ENCODE assay signal across 14 cellular contexts in genomic region chr2:200828572-200829257, GRCh38. TPM values are rescaled to one million over a fixed set of nuclear protein-coding genes. Genes with fewer than 3 reads are reported as not detected.
DNase-seq lines count a peak whose midpoint lies in the region; ATAC-seq lines count a peak whose summit lies in the region.
"Had no signal": no experiment of that assay in that cellular context is flagged by ENCODE, and none has a peak within 500 bp of the region (broad histone marks: within the 10 kb centered on the region; RNA-seq: fewer than 3 reads in every experiment).

No MANE protein-coding gene starts in this region.

- no peaks in the 10 kb centered on the region for H3K27me3 Mint-ChIP-seq in stimulated activated naive CD8-positive, alpha-beta T cell treated with anti-CD3 and anti-CD28 coated beads, Interleukin-15, amount 100 ng/mL, for 72 hours
- no peaks in the 10 kb centered on the region for H3K27me3 Mint-ChIP-seq in T-helper 17 cell

- H3K4me3 Mint-ChIP-seq in stimulated activated naive CD8-positive, alpha-beta T cell treated with anti-CD3 and anti-CD28 coated beads, Interleukin-15, amount 100 ng/mL, for 72 hours, result no peak overlapping the region
- no peak overlapping the region for H3K4me3 Mint-ChIP-seq in T-helper 17 cell
- H3K4me3 Mint-ChIP-seq: GM23338 had no signal

- peak; percentile 30 for ATAC-seq in stimulated activated naive CD8-positive, alpha-beta T cell treated with anti-CD3 and anti-CD28 coated beads, Interleukin-15, amount 100 ng/mL, for 72 hours
- no peak for ATAC-seq in stimulated activated naive CD8-positive, alpha-beta T cell treated with anti-CD3 and anti-CD28 coated beads, Interleukin-15, Interleukin-2, amounts not matched to agents 100 U/mL and 50 U/mL, for 24 hours
- ATAC-seq in T-helper 17 cell (peak; percentile 19), left colon (peak; percentile 88), HG02763 (IDR thresholded peaks at IDR 0.05; ENCODE audit: unreplicated experiment) (no peak)
- ATAC-seq: Right ventricle myocardium inferior had no signal

- no peaks in the 10 kb centered on the region for H3K9me3 ChIP-seq in T-helper 17 cell (ENCODE audit: control insufficient read depth, low read length, poor library complexity, severe bottlenecking)
- H3K9me3 ChIP-seq: MG63 had no signal

- no peaks in the 10 kb centered on the region for H3K9me3 Mint-ChIP-seq in stimulated activated naive CD8-positive, alpha-beta T cell treated with anti-CD3 and anti-CD28 coated beads, Interleukin-15, amount 100 ng/mL, for 72 hours
- H3K9me3 Mint-ChIP-seq: GM23338 had no signal

- H3K36me3 Mint-ChIP-seq in T-helper 17 cell (ENCODE audit: low read depth), result no peaks in the 10 kb centered on the region

- intact Hi-C loops in left colon (cut with DNase I, micrococcal nuclease), result no loop called here

- no peaks in the 10 kb centered on the region for H3K4me1 Mint-ChIP-seq in stimulated activated naive CD8-positive, alpha-beta T cell treated with anti-CD3 and anti-CD28 coated beads, Interleukin-15, amount 100 ng/mL, for 72 hours
- peaks cover 4% of the 10 kb centered on the region for H3K4me1 Mint-ChIP-seq in T-helper 17 cell
- H3K4me1 Mint-ChIP-seq: GM23338 had no signal

- DNase-seq in stimulated activated naive CD8-positive, alpha-beta T cell treated with anti-CD3 and anti-CD28 coated beads, Interleukin-15, amount 100 ng/mL, for 72 hours, result no peak
- no peak for DNase-seq in stimulated activated naive CD8-positive, alpha-beta T cell treated with anti-CD3 and anti-CD28 coated beads, Interleukin-15, Interleukin-2, amounts not matched to agents 100 U/mL and 50 U/mL, for 24 hours
- DNase-seq in T-helper 17 cell (no peak), left colon (peak in 1 of 2 donors; percentile 36), germinal center (ENCODE audit: low spot score) (no peak)
- no peak for DNase-seq in activated CD4-positive, alpha-beta T cell treated with anti-CD3 and anti-CD28 coated beads for 1 hour
- DNase-seq: DMS79, MG63, NCI-H1092, NCI-H2227 treated with DMSO at 0.1 percent for 48 hours, NCI-H524 had no signal

- H3K27ac Mint-ChIP-seq in stimulated activated naive CD8-positive, alpha-beta T cell treated with anti-CD3 and anti-CD28 coated beads, Interleukin-15, amount 100 ng/mL, for 72 hours, result peak overlapping the region in 1 of 2 donors; percentile 14
- H3K27ac Mint-ChIP-seq in T-helper 17 cell, result no peak overlapping the region
- H3K27ac Mint-ChIP-seq: GM23338 had no signal

RNA-seq across cellular contexts. Expression of gene BZW1, which starts 17.0 kb away (rescaled TPM):
- total RNA-seq in T-helper 17 cell (100 to 1,000 TPM; 226 to 235 TPM), left colon (100 to 1,000 TPM; 211 to 240 TPM)

RNA-seq across cellular contexts. Expression of gene CLK1, which starts 35.7 kb away (rescaled TPM):
- 1,000 to 10,000 TPM in 1 of 2 donors, 100 to 1,000 TPM in 1; 907 to 1,052 TPM for total RNA-seq in T-helper 17 cell
- total RNA-seq in left colon, result 10 to 100 TPM; 60.3 to 61.9 TPM

Comparison
In these comparisons a context has a peak if more than half of its experiments do, and no peak if none do; other contexts are left out.
1. ATAC-seq: peak in stimulated activated naive CD8-positive, alpha-beta T cell treated with anti-CD3 and anti-CD28 coated beads, Interleukin-15, amount 100 ng/mL, for 72 hours (single experiment), T-helper 17 cell (single experiment) and left colon (single experiment); none in stimulated activated naive CD8-positive, alpha-beta T cell treated with anti-CD3 and anti-CD28 coated beads, Interleukin-15, Interleukin-2, amounts not matched to agents 100 U/mL and 50 U/mL, for 24 hours (single experiment) and HG02763 (single experiment).
2. RNA of gene CLK1, which starts 35.7 kb away (total RNA-seq): 907 to 1,052 TPM in T-helper 17 cell; 60.3 to 61.9 TPM in left colon; every median in the first group is over 10 times any median in the second.